ENCODE assay signal across 8 cellular contexts in genomic region chr4:90419124-90419711, GRCh38.
DNase-seq lines count a peak whose midpoint lies in the region; ATAC-seq and TF ChIP-seq lines count a peak whose summit lies in the region.

No MANE protein-coding gene starts in this region.

- intact Hi-C loops in adrenal gland (cut with DNase I): no loop called here

- no peaks in the 10 kb centered on the region for H3K27me3 ChIP-seq in adrenal gland

- TF ChIP-seq CTCF in GM13976 (IDR thresholded peaks at IDR 0.05; ENCODE audit: borderline replicate concordance, control extremely low read depth, extremely low read depth, insufficient read depth, missing control alignments) (peak; percentile 44), adrenal gland (IDR thresholded peaks at IDR 0.05) (peak; percentile 25 to 63 (median 56))

- H3K9me3 ChIP-seq in adrenal gland (replicated peaks in 1 of 3): no peaks in the 10 kb centered on the region

- WGBS in adrenal gland, 4 donors: 0 to 2% (median 1%) methylated on average over 2 of the region's 2 CpGs

- TF ChIP-seq POLR2A in adrenal gland (IDR thresholded peaks at IDR 0.05): no peak

- DNase-seq in AG08396 (ENCODE audit: low spot score): peak; percentile 21
- DNase-seq in GM13976 (ENCODE audit: low spot score): peak; percentile 39
- peak; percentile 5 for DNase-seq in NCI-H1048 (lab: John Stamatoyannopoulos, UW)
- no peak for DNase-seq in adrenal gland
- DNase-seq in kidney glomerular epithelial cell (lab: John Stamatoyannopoulos, UW): peak; percentile 73
- no peak for DNase-seq in stimulated activated CD4-positive, alpha-beta T cell treated with anti-CD3 and anti-CD28 coated beads, Interleukin-15, amount 100 ng/mL, for 24 hours

- H3K4me1 ChIP-seq in adrenal gland (replicated peaks in 1 of 2): no peaks in the 10 kb centered on the region

- no peak overlapping the region for H3K27ac ChIP-seq in adrenal gland

- no peaks in the 10 kb centered on the region for H3K36me3 ChIP-seq in adrenal gland (replicated peaks in 1 of 2)

- ATAC-seq in HG02642 (IDR thresholded peaks at IDR 0.05; ENCODE audit: poor library complexity, unreplicated experiment): peak; percentile 85
- no peak for ATAC-seq in HG03045 (IDR thresholded peaks at IDR 0.05; ENCODE audit: unreplicated experiment)

- in situ Hi-C loops in GM13976 (cut with MboI; ENCODE audit: low sequenced_read_pairs, unreplicated experiment): no loop called here

- H3K4me3 ChIP-seq in adrenal gland: no peak overlapping the region

Comparison
In these comparisons a context has a peak if more than half of its experiments do, and no peak if none do; other contexts are left out.
1. DNase-seq: peak in AG08396 (single experiment), GM13976 (single experiment), NCI-H1048 (single experiment) and kidney glomerular epithelial cell (single experiment); none in adrenal gland (0 of 7) and stimulated activated CD4-positive, alpha-beta T cell treated with anti-CD3 and anti-CD28 coated beads, Interleukin-15, amount 100 ng/mL, for 24 hours (single experiment).